ENCODE assay signal across 8 cellular contexts in the genomic region with DNA sequence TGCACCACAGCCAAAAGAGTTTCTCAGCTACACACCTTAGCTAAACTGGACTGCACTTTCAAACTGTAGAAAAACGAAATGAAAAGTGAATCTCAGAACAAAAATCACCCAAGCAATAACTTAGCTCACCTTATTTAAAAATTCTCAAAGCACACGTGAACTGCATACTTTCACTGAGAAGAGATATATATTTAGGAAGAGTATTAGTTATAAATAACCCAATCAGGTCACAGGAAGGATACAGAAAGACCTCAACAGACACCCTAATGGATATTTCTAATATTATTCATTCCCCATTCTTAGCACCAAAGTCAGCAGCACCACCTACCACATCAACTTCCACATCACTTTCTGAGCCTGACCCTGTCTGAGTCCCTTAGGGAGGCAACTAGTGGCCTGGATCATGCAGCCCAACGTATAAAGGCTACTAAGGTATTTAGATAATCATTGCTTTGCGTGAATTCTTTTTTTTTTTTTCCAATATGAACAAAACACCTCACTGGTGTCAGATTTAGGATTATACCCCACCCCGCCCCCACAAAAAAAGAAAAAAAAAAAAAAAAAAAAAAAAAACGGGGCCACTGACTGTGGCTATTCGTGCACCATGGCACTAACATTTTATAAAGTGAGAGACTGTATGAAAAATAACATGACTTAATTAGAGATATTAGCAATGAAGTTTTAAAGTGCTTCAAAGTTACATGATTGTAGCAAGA. TPM values are rescaled to one million over a fixed set of nuclear protein-coding genes. Genes with fewer than 3 reads are reported as not detected.
DNase-seq lines count a peak whose midpoint lies in the region; ATAC-seq lines count a peak whose summit lies in the region.

No MANE protein-coding gene starts in this region.

- DNase-seq in HAP-1 (ENCODE audit: low spot score in 2 of 2) (peak in 1 of 2 experiments; percentile 17), SK-N-MC (ENCODE audit: low read depth, low spot score) (no peak), occipital lobe (lab: John Stamatoyannopoulos, UW) (no peak), mucosa of gallbladder (ENCODE audit: low spot score) (no peak), HPDE6-E6E7 (ENCODE audit: extremely low spot score) (no peak)
- no peak for DNase-seq in stimulated activated CD4-positive, alpha-beta T cell treated with anti-CD3 and anti-CD28 coated beads, Interleukin-15, amount 100 ng/mL, for 24 hours

- peaks cover 11% of the 10 kb centered on the region for H3K4me1 ChIP-seq in HAP-1
- peaks cover 6% of the 10 kb centered on the region for H3K4me1 ChIP-seq in iPS-15b (ENCODE audit: control insufficient read depth, insufficient read depth, low read length)

- peak overlapping the region; percentile 90 for H3K9ac ChIP-seq in SK-N-MC (ENCODE audit: insufficient read length)
- no peak overlapping the region for H3K9ac ChIP-seq in iPS-15b (ENCODE audit: low read depth, low read length)

- H3K27ac ChIP-seq in SK-N-MC = 0 out of 2 replicates have a peak overlapping the region, but pooled peaks have one; percentile 42

- in situ Hi-C loops in HAP-1 (cut with MboI; ENCODE audit: low sequenced_read_pairs) = no loop called here

- H3K9me3 ChIP-seq in HAP-1 (no peaks in the 10 kb centered on the region), SK-N-MC (ENCODE audit: low read depth, low read length) (no peaks in the 10 kb centered on the region), iPS-15b (ENCODE audit: control insufficient read depth, insufficient read depth, low read length) (no peaks in the 10 kb centered on the region)

- H3K27me3 ChIP-seq in HAP-1 (ENCODE audit: low read depth) (no peaks in the 10 kb centered on the region), iPS-15b (ENCODE audit: control insufficient read depth, insufficient read depth, low read length) (no peaks in the 10 kb centered on the region)

- ATAC-seq in GM18502 (IDR thresholded peaks at IDR 0.05; ENCODE audit: poor library complexity, unreplicated experiment) = peak; percentile 29

- peaks cover 4% of the 10 kb centered on the region; the same call in 1 of the 2 replicates for H3K36me3 ChIP-seq in HAP-1 (replicated peaks)
- no peaks in the 10 kb centered on the region for H3K36me3 ChIP-seq in SK-N-MC (ENCODE audit: insufficient read depth, low read length)
- H3K36me3 ChIP-seq in iPS-15b (ENCODE audit: control insufficient read depth, insufficient read depth, low read length) = no peaks in the 10 kb centered on the region

- H3K4me3 ChIP-seq in HAP-1 (peak overlapping the region; percentile 97), SK-N-MC (peak overlapping the region; percentile 89), iPS-15b (ENCODE audit: low read depth, low read length) (peak overlapping the region; percentile 78)

RNA-seq across cellular contexts. Expression of a gene that starts 2.6 kb away (rescaled TPM):
- total RNA-seq in occipital lobe (65.7 TPM), mucosa of gallbladder (57.1 TPM)
